21 cellular contexts compared by ENCODE assay signal in the genomic region with DNA sequence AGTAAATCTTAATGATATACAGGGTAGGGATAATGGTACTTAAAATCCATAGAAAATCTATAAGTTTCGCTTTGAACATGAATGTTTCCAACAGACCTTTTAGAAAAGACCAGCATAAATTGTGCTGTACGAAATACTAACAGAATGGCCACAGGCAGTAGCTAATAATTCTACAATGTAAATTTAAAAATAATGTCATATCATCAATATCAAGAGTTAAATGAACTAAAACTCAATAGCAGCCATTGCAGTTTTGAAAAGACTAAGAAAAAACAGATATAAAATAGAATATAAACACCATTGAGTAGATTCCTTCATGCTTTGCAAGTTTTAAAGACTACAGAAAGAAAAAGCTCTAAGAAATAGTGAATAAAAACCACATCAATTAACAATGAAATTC. TPM values are rescaled to one million over a fixed set of nuclear protein-coding genes. Genes with fewer than 3 reads are reported as not detected.
DNase-seq lines count a peak whose midpoint lies in the region; ATAC-seq, FAIRE-seq and TF ChIP-seq lines count a peak whose summit lies in the region.
"Had no signal": no experiment of that assay in that cellular context is flagged by ENCODE, and none has a peak within 500 bp of the region (broad histone marks: within the 10 kb centered on the region; RNA-seq: fewer than 3 reads in every experiment).

No MANE protein-coding gene starts in this region.

- H4K20me1 ChIP-seq in GM23248 (ENCODE audit: insufficient read depth) = no peaks in the 10 kb centered on the region
- no peaks in the 10 kb centered on the region for H4K20me1 ChIP-seq in astrocyte (ENCODE audit: insufficient read depth, low read length)
- no peaks in the 10 kb centered on the region for H4K20me1 ChIP-seq in smooth muscle cell (ENCODE audit: low read depth)

- H3K4me1 ChIP-seq in GM23248 (ENCODE audit: insufficient read depth) (peaks cover 3% of the 10 kb centered on the region; the same call in 1 of the 2 replicates), astrocyte (ENCODE audit: insufficient read depth, low read length) (no peaks in the 10 kb centered on the region), mesenchymal stem cell (ENCODE audit: control insufficient read depth, insufficient read depth, low read depth, low read length) (no peaks in the 10 kb centered on the region), smooth muscle cell (ENCODE audit: low read depth) (no peaks in the 10 kb centered on the region), SJCRH30 (no peaks in the 10 kb centered on the region)

- no peak overlapping the region for H2BK120ac ChIP-seq in mesenchymal stem cell (ENCODE audit: low read depth, low read length)

- H3K9me3 Mint-ChIP-seq in astrocyte (ENCODE audit: unreplicated experiment) = no peaks in the 10 kb centered on the region
- H3K9me3 Mint-ChIP-seq: CD8-positive, alpha-beta memory T cell; GM23338 had no signal

- H3K9me2 ChIP-seq in GM23248 (ENCODE audit: insufficient read depth) = no peaks in the 10 kb centered on the region

- H3K27ac ChIP-seq in GM23248 = no peak overlapping the region
- H3K27ac ChIP-seq in astrocyte (ENCODE audit: low read depth, low read length) = no peak overlapping the region
- no peak overlapping the region for H3K27ac ChIP-seq in mesenchymal stem cell (ENCODE audit: low read length, poor library complexity, severe bottlenecking)
- H3K27ac ChIP-seq in smooth muscle cell (ENCODE audit: low read depth) = no peak overlapping the region
- no peak overlapping the region for H3K27ac ChIP-seq in SJCRH30
- H3K27ac ChIP-seq: C4-2B had no signal

- H3K14ac ChIP-seq in mesenchymal stem cell (ENCODE audit: low read length in 2 of 2) = no peak overlapping the region

- peaks cover 1% of the 10 kb centered on the region for H3K79me2 ChIP-seq in GM23248 (ENCODE audit: insufficient read depth)
- H3K79me2 ChIP-seq in astrocyte (ENCODE audit: insufficient read depth, low read length) = no peaks in the 10 kb centered on the region
- H3K79me2 ChIP-seq in smooth muscle cell (ENCODE audit: low read depth) = no peaks in the 10 kb centered on the region

- no peak overlapping the region; the same call in 1 of the 2 replicates for H3K9ac ChIP-seq in GM23248
- no peak overlapping the region for H3K9ac ChIP-seq in astrocyte (ENCODE audit: low read length)
- peak overlapping the region; percentile 63 for H3K9ac ChIP-seq in mesenchymal stem cell (ENCODE audit: low read length)
- H3K9ac ChIP-seq in smooth muscle cell (ENCODE audit: low read depth) = no peak overlapping the region

- no peak overlapping the region for H4K8ac ChIP-seq in mesenchymal stem cell (ENCODE audit: low read length)

- H2BK5ac ChIP-seq in mesenchymal stem cell (ENCODE audit: low read depth, low read length, poor library complexity, severe bottlenecking) = peak overlapping the region; percentile 19

- DNase-seq in GM23248 (no peak), astrocyte (ENCODE audit: low read depth) (no peak), mesenchymal stem cell (no peak), smooth muscle cell (lab: John Stamatoyannopoulos, UW; ENCODE audit: unreplicated experiment) (no peak), SJCRH30 (no peak)
- DNase-seq: AML-193; DMS53; HCEC 1CT; KG1; NCI-H1092; NCI-H2029; NCI-H2171; NCI-H345; NCI-H774; NK-92 treated with Interleukin-12 subunit alpha and Interleukin-12 subunit beta, amount 100 ng/mL, for 24 hours had no signal

- peaks cover 6% of the 10 kb centered on the region for H3K4me1 Mint-ChIP-seq in astrocyte (ENCODE audit: low read depth, unreplicated experiment)
- H3K4me1 Mint-ChIP-seq: GM23338 had no signal

- H3K27me3 Mint-ChIP-seq in astrocyte (ENCODE audit: low read depth, unreplicated experiment) = no peaks in the 10 kb centered on the region
- H3K27me3 Mint-ChIP-seq: CD8-positive, alpha-beta memory T cell had no signal

- H3K23ac ChIP-seq in mesenchymal stem cell (ENCODE audit: low read length in 2 of 2) = no peak overlapping the region

- H3K79me1 ChIP-seq in mesenchymal stem cell (replicated peaks; ENCODE audit: low read length, poor library complexity, severe bottlenecking) = peaks cover 1% of the 10 kb centered on the region

- H3K27ac Mint-ChIP-seq in astrocyte (ENCODE audit: unreplicated experiment) = no peak overlapping the region
- H3K27ac Mint-ChIP-seq: CD8-positive, alpha-beta memory T cell; GM23338 had no signal

- H3K18ac ChIP-seq in mesenchymal stem cell (ENCODE audit: low read depth in 1 of 2, low read length in 2 of 2) = no peak overlapping the region

- ATAC-seq in GM21447 (IDR thresholded peaks at IDR 0.05; ENCODE audit: unreplicated experiment) (no peak), GM21526 (IDR thresholded peaks at IDR 0.05; ENCODE audit: low FRiP score, unreplicated experiment) (no peak)
- ATAC-seq: Panc1 had no signal

- no peak overlapping the region for H4K91ac ChIP-seq in mesenchymal stem cell (ENCODE audit: low read length)

- no peaks in the 10 kb centered on the region for H3F3A ChIP-seq in GM23248 (ENCODE audit: insufficient read depth)
- H3F3A ChIP-seq in smooth muscle cell (ENCODE audit: low read depth) = no peaks in the 10 kb centered on the region

- in situ Hi-C loops in GM23248 (cut with MboI) = no loop called here

- H3K4me3 Mint-ChIP-seq in astrocyte (ENCODE audit: unreplicated experiment) = no peak overlapping the region

- peak overlapping the region; percentile 87 for H2AFZ ChIP-seq in GM23248
- peak overlapping the region; percentile 38 for H2AFZ ChIP-seq in astrocyte (ENCODE audit: low read depth, low read length)
- H2AFZ ChIP-seq in mesenchymal stem cell (ENCODE audit: low read depth, low read length) = no peak overlapping the region
- no peak overlapping the region for H2AFZ ChIP-seq in smooth muscle cell (ENCODE audit: low read depth)
- H2AFZ ChIP-seq: GM23338 had no signal

- H3K36me3 ChIP-seq in GM23248 (ENCODE audit: low read depth) (no peaks in the 10 kb centered on the region), astrocyte (ENCODE audit: insufficient read depth, low read length) (peaks cover 5% of the 10 kb centered on the region), mesenchymal stem cell (ENCODE audit: control insufficient read depth in 1 of 2, insufficient read depth in 2 of 2, low read depth in 1 of 2, low read length in 2 of 2) (peaks cover 0 to 12% of the 10 kb centered on the region in 2 experiments), smooth muscle cell (ENCODE audit: low read depth) (no peaks in the 10 kb centered on the region), SJCRH30 (no peaks in the 10 kb centered on the region)

- H2AK5ac ChIP-seq in mesenchymal stem cell (ENCODE audit: low read length, severe bottlenecking) = no peak overlapping the region

- H2BK15ac ChIP-seq in mesenchymal stem cell (ENCODE audit: low read depth, poor library complexity, severe bottlenecking) = no peak overlapping the region

- 87 to 93% methylated on average over 2 of the region's 2 CpGs for WGBS in GM23248 (ENCODE audit: low coverage in 1 of 2, low lambda C conversion rate in 2 of 2, missing lambda C conversion rate in 2 of 2), 2 experiments
- WGBS in mesenchymal stem cell = 100% methylated on average over 1 of the region's 2 CpGs
- 90% methylated on average over 2 of the region's 2 CpGs for WGBS in smooth muscle cell (ENCODE audit: low lambda C conversion rate)

- H3K27me3 ChIP-seq in GM23248 (replicated peaks; ENCODE audit: insufficient read depth) (no peaks in the 10 kb centered on the region), astrocyte (ENCODE audit: insufficient read depth, low read length) (no peaks in the 10 kb centered on the region), mesenchymal stem cell (ENCODE audit: control insufficient read depth in 1 of 2, insufficient read depth in 1 of 2, low read length in 2 of 2) (no peaks in the 10 kb centered on the region), smooth muscle cell (ENCODE audit: low read depth) (no peaks in the 10 kb centered on the region), SJCRH30 (no peaks in the 10 kb centered on the region)

- H3K9me3 ChIP-seq in GM23248 (ENCODE audit: low read depth) = no peaks in the 10 kb centered on the region
- no peaks in the 10 kb centered on the region for H3K9me3 ChIP-seq in astrocyte (ENCODE audit: insufficient read depth, low read depth, low read length)
- no peaks in the 10 kb centered on the region for H3K9me3 ChIP-seq in mesenchymal stem cell (ENCODE audit: control insufficient read depth, low read length)
- H3K9me3 ChIP-seq in smooth muscle cell (replicated peaks; ENCODE audit: low read depth) = no peaks in the 10 kb centered on the region
- no peaks in the 10 kb centered on the region for H3K9me3 ChIP-seq in SJCRH30 (replicated peaks)

- H3K4me3 ChIP-seq in GM23248 (no peak overlapping the region), astrocyte (ENCODE audit: insufficient read depth, low read depth, low read length) (no peak overlapping the region), mesenchymal stem cell (ENCODE audit: insufficient read depth in 1 of 2, low read depth in 1 of 2, low read length in 2 of 2) (peak overlapping the region in 1 of 2 experiments; percentile 69), smooth muscle cell (peak overlapping the region; percentile 46), SJCRH30 (no peak overlapping the region)
- H3K4me3 ChIP-seq: GM23338 had no signal

- TF ChIP-seq CTCF in astrocyte (IDR thresholded peaks at IDR 0.05; ENCODE audit: insufficient read depth, low read depth, low read length) (no peak), smooth muscle cell (IDR thresholded peaks at IDR 0.05; ENCODE audit: borderline replicate concordance, insufficient read depth, poor library complexity, severe bottlenecking) (no peak)

- H3K4me2 ChIP-seq in GM23248 (ENCODE audit: unreplicated experiment) = peak overlapping the region; percentile 93
- H3K4me2 ChIP-seq in astrocyte (ENCODE audit: low read length) = no peak overlapping the region
- no peak overlapping the region for H3K4me2 ChIP-seq in mesenchymal stem cell (ENCODE audit: low read length, poor library complexity, severe bottlenecking)
- H3K4me2 ChIP-seq in smooth muscle cell = peak overlapping the region; percentile 78
- H3K4me2 ChIP-seq: GM23338 had no signal

- no peak overlapping the region for H2BK12ac ChIP-seq in mesenchymal stem cell (ENCODE audit: low read length in 2 of 2)

- no peaks in the 10 kb centered on the region for H3K36me3 Mint-ChIP-seq in astrocyte (ENCODE audit: low read depth, unreplicated experiment)

- no peak overlapping the region for H3K4ac ChIP-seq in mesenchymal stem cell (ENCODE audit: low read depth in 1 of 2, low read length in 2 of 2)

- no peak for FAIRE-seq in astrocyte (lab: Jason Lieb, UNC)

RNA-seq across cellular contexts. Expression of a gene that starts 14.7 kb away (rescaled TPM):
- 9.0 and 14.2 TPM in 2 replicates for total RNA-seq in GM23248 (2014; rRNA removed; shearing (Covaris generic))
- polyA plus RNA-seq in GM23248 (2016; fragmentation: Nextera tagmentation; extraction: Ambion mirVana) = 4.7 and 4.9 TPM in 2 replicates
- total RNA-seq in astrocyte = 8.8 and 8.9 TPM in 2 replicates
- 2.8 TPM for polyA plus RNA-seq in mesenchymal stem cell (2013, experiment 1 of 2)
- 2.9 TPM for polyA plus RNA-seq in mesenchymal stem cell (2013, experiment 2 of 2)
- 14.5 and 18.8 TPM in 2 replicates for total RNA-seq in smooth muscle cell
- 4.2 and 4.4 TPM in 2 replicates for polyA plus RNA-seq in smooth muscle cell
- total RNA-seq in SJCRH30 (2014; rRNA removed; shearing (Covaris generic)) = 9.4 and 10.4 TPM in 2 replicates

Comparison
In these comparisons a context has a peak if more than half of its experiments do, and no peak if none do; other contexts are left out.
1. H2AFZ ChIP-seq: peak in GM23248 (single experiment) and astrocyte (single experiment); none in mesenchymal stem cell (single experiment) and smooth muscle cell (single experiment).
2. H3K4me2 ChIP-seq: peak in GM23248 (single experiment) and smooth muscle cell (single experiment); none in astrocyte (single experiment) and mesenchymal stem cell (single experiment).